ENCODE assay signal across 18 cellular contexts in genomic region chr6:153015094-153015645, GRCh38. TPM values are rescaled to one million over a fixed set of nuclear protein-coding genes. Genes with fewer than 3 reads are reported as not detected.
DNase-seq lines count a peak whose midpoint lies in the region; ATAC-seq, FAIRE-seq and TF ChIP-seq lines count a peak whose summit lies in the region.
"Had no signal": no experiment of that assay in that cellular context is flagged by ENCODE, and none has a peak within 500 bp of the region (broad histone marks: within the 10 kb centered on the region; RNA-seq: fewer than 3 reads in every experiment).

No MANE protein-coding gene starts in this region.

- no peak overlapping the region for H2AFZ ChIP-seq in astrocyte (ENCODE audit: low read depth, low read length)

- WGBS in esophagus muscularis mucosa = 80% methylated on average over 4 of the region's 4 CpGs
- WGBS in heart right ventricle, 2 donors = 84 to 85% methylated on average over 4 of the region's 4 CpGs

- H3K9ac ChIP-seq in astrocyte (ENCODE audit: low read length) = no peak overlapping the region

- no peak overlapping the region for H3K4me3 ChIP-seq in astrocyte (ENCODE audit: insufficient read depth, low read depth, low read length)
- no peak overlapping the region for H3K4me3 ChIP-seq in fibroblast of pulmonary artery (replicated peaks; ENCODE audit: low read depth, low read length)
- H3K4me3 ChIP-seq in esophagus muscularis mucosa = no peak overlapping the region
- H3K4me3 ChIP-seq in heart right ventricle = no peak overlapping the region

- no peaks in the 10 kb centered on the region for H3K27me3 ChIP-seq in astrocyte (ENCODE audit: insufficient read depth, low read length)
- no peaks in the 10 kb centered on the region for H3K27me3 ChIP-seq in esophagus muscularis mucosa
- no peaks in the 10 kb centered on the region for H3K27me3 ChIP-seq in heart right ventricle
- H3K27me3 ChIP-seq: BE2C had no signal

- ATAC-seq in HG03175 (IDR thresholded peaks at IDR 0.05; ENCODE audit: unreplicated experiment) = no peak
- no peak for ATAC-seq in heart right ventricle
- ATAC-seq in natural killer cell treated with Interleukin-12 subunit alpha and Interleukin-12 subunit beta and Interleukin-15 and Interleukin-18, amount 100 ng/mL, for 72 hours = no peak

- TF ChIP-seq CTCF in astrocyte (IDR thresholded peaks at IDR 0.05; ENCODE audit: insufficient read depth, low read depth, low read length) (no peak), fibroblast of pulmonary artery (IDR thresholded peaks at IDR 0.05; ENCODE audit: low read length, missing control alignments) (no peak), esophagus muscularis mucosa (IDR thresholded peaks at IDR 0.05) (no peak), heart right ventricle (IDR thresholded peaks at IDR 0.05) (no peak)

- H3K79me2 ChIP-seq in astrocyte (ENCODE audit: insufficient read depth, low read length) = no peaks in the 10 kb centered on the region

- peak overlapping the region; percentile 11 for H3K4me2 ChIP-seq in astrocyte (ENCODE audit: low read length)

- peak overlapping the region; percentile 14 for H3K27ac Mint-ChIP-seq in astrocyte (ENCODE audit: unreplicated experiment)
- H3K27ac Mint-ChIP-seq in natural killer cell treated with Interleukin-12 subunit alpha and Interleukin-12 subunit beta and Interleukin-15 and Interleukin-18, amount 100 ng/mL, for 72 hours = no peak overlapping the region
- H3K27ac Mint-ChIP-seq: HFFc6 had no signal

- intact Hi-C loops in esophagus muscularis mucosa (cut with DNase I) (no loop called here), heart right ventricle (cut with DNase I) (no loop called here)

- no peak overlapping the region for H3K4me3 Mint-ChIP-seq in astrocyte (ENCODE audit: unreplicated experiment)
- no peak overlapping the region for H3K4me3 Mint-ChIP-seq in natural killer cell treated with Interleukin-12 subunit alpha and Interleukin-12 subunit beta and Interleukin-15 and Interleukin-18, amount 100 ng/mL, for 72 hours
- H3K4me3 Mint-ChIP-seq: CD4-positive, alpha-beta memory T cell; HFFc6; IgD-negative memory B cell had no signal

- DNase-seq in EL (peak; percentile 4), M059J (ENCODE audit: low read depth) (peak; percentile 35), astrocyte (ENCODE audit: low read depth) (no peak), fibroblast of pulmonary artery (ENCODE audit: low read depth) (peak; percentile 42), esophagus muscularis mucosa (ENCODE audit: extremely low spot score) (no peak), heart right ventricle (no peak)
- DNase-seq in natural killer cell treated with Interleukin-12 subunit alpha and Interleukin-12 subunit beta and Interleukin-15 and Interleukin-18, amount 100 ng/mL, for 72 hours (ENCODE audit: low spot score) = no peak
- DNase-seq: BE2C; CD4-positive, alpha-beta memory T cell; DMS79; GDM1; HCEC 1CT; HFFc6 had no signal

- no peak for FAIRE-seq in astrocyte (lab: Jason Lieb, UNC)
- FAIRE-seq: A204.1, GM12892 had no signal

- H3K9me3 Mint-ChIP-seq in astrocyte (ENCODE audit: unreplicated experiment) = no peaks in the 10 kb centered on the region
- no peaks in the 10 kb centered on the region for H3K9me3 Mint-ChIP-seq in natural killer cell treated with Interleukin-12 subunit alpha and Interleukin-12 subunit beta and Interleukin-15 and Interleukin-18, amount 100 ng/mL, for 72 hours
- H3K9me3 Mint-ChIP-seq: CD4-positive, alpha-beta memory T cell; HFFc6; IgD-negative memory B cell had no signal

- H3K4me1 Mint-ChIP-seq in astrocyte (ENCODE audit: low read depth, unreplicated experiment) = peaks cover 17% of the 10 kb centered on the region
- H3K4me1 Mint-ChIP-seq in natural killer cell treated with Interleukin-12 subunit alpha and Interleukin-12 subunit beta and Interleukin-15 and Interleukin-18, amount 100 ng/mL, for 72 hours (ENCODE audit: low read depth in 2 of 2) = no peaks in the 10 kb centered on the region
- H3K4me1 Mint-ChIP-seq: CD4-positive, alpha-beta memory T cell; IgD-negative memory B cell had no signal

- H4K20me1 ChIP-seq in astrocyte (ENCODE audit: insufficient read depth, low read length) = no peaks in the 10 kb centered on the region

- no peaks in the 10 kb centered on the region for H3K9me3 ChIP-seq in astrocyte (ENCODE audit: insufficient read depth, low read depth, low read length)
- H3K9me3 ChIP-seq in esophagus muscularis mucosa = no peaks in the 10 kb centered on the region
- H3K9me3 ChIP-seq in heart right ventricle = no peaks in the 10 kb centered on the region
- H3K9me3 ChIP-seq: BE2C had no signal

- TF ChIP-seq POLR2A in esophagus muscularis mucosa (IDR thresholded peaks at IDR 0.05; ENCODE audit: low read depth) = no peak

- no peaks in the 10 kb centered on the region for H3K36me3 ChIP-seq in astrocyte (ENCODE audit: insufficient read depth, low read length)
- H3K36me3 ChIP-seq in esophagus muscularis mucosa = no peaks in the 10 kb centered on the region
- no peaks in the 10 kb centered on the region for H3K36me3 ChIP-seq in heart right ventricle
- H3K36me3 ChIP-seq: BE2C had no signal

- H3K36me3 Mint-ChIP-seq in astrocyte (ENCODE audit: low read depth, unreplicated experiment) = no peaks in the 10 kb centered on the region
- no peaks in the 10 kb centered on the region for H3K36me3 Mint-ChIP-seq in natural killer cell treated with Interleukin-12 subunit alpha and Interleukin-12 subunit beta and Interleukin-15 and Interleukin-18, amount 100 ng/mL, for 72 hours
- H3K36me3 Mint-ChIP-seq: CD4-positive, alpha-beta memory T cell; IgD-negative memory B cell had no signal

- no peaks in the 10 kb centered on the region for H3K4me1 ChIP-seq in astrocyte (ENCODE audit: insufficient read depth, low read length)
- H3K4me1 ChIP-seq in esophagus muscularis mucosa = no peaks in the 10 kb centered on the region
- no peaks in the 10 kb centered on the region for H3K4me1 ChIP-seq in heart right ventricle
- H3K4me1 ChIP-seq: BE2C had no signal

- H3K27ac ChIP-seq in astrocyte (ENCODE audit: low read depth, low read length) (no peak overlapping the region), esophagus muscularis mucosa (replicated peaks in 1 of 4) (no peak overlapping the region), heart right ventricle (no peak overlapping the region)
- H3K27ac ChIP-seq: C4-2B had no signal

- no peaks in the 10 kb centered on the region for H3K27me3 Mint-ChIP-seq in astrocyte (ENCODE audit: low read depth, unreplicated experiment)
- no peaks in the 10 kb centered on the region for H3K27me3 Mint-ChIP-seq in natural killer cell treated with Interleukin-12 subunit alpha and Interleukin-12 subunit beta and Interleukin-15 and Interleukin-18, amount 100 ng/mL, for 72 hours

- no peak for TF ChIP-seq EP300 in esophagus muscularis mucosa (IDR thresholded peaks at IDR 0.05)

RNA-seq across cellular contexts. Expression of gene MTRF1L, which starts 12.7 kb away (rescaled TPM):
- total RNA-seq in M059J (2014; rRNA removed; shearing (Covaris generic)) = 20.4 and 27.3 TPM in 2 replicates
- total RNA-seq in astrocyte = 30.8 and 33.2 TPM in 2 replicates
- 10 to 100 TPM; 16.9 to 26.6 (median 21.1) TPM for total RNA-seq in esophagus muscularis mucosa
- 10 to 100 TPM; 23.3 to 44.4 (median 26.4) TPM for total RNA-seq in heart right ventricle
- polyA plus RNA-seq in heart right ventricle = 10 to 100 TPM; 13.5 to 15.7 TPM
- 10 to 100 TPM; 23.6 to 30.8 TPM for total RNA-seq in natural killer cell treated with Interleukin-12 subunit alpha and Interleukin-12 subunit beta and Interleukin-15 and Interleukin-18, amount 100 ng/mL, for 72 hours

RNA-seq across cellular contexts. Expression of gene FBXO5, which starts 32.3 kb away (rescaled TPM):
- total RNA-seq in M059J (2014; rRNA removed; shearing (Covaris generic)) = 75.3 and 103 TPM in 2 replicates
- total RNA-seq in astrocyte = 6.1 and 7.5 TPM in 2 replicates
- 1 to 10 TPM; 2.1 to 6.3 (median 4.1) TPM for total RNA-seq in esophagus muscularis mucosa
- 1 to 10 TPM in 9 of 10 donors, under 1 TPM in 1; 0.87 to 4.2 (median 1.6) TPM for total RNA-seq in heart right ventricle
- polyA plus RNA-seq in heart right ventricle = 1 to 10 TPM in 1 of 2 donors, under 1 TPM in 1; 0.80 to 1.2 TPM
- total RNA-seq in natural killer cell treated with Interleukin-12 subunit alpha and Interleukin-12 subunit beta and Interleukin-15 and Interleukin-18, amount 100 ng/mL, for 72 hours = 10 to 100 TPM; 26.3 to 33.9 TPM

Comparison
In these comparisons a context has a peak if more than half of its experiments do, and no peak if none do; other contexts are left out.
1. DNase-seq: peak in EL (single experiment), M059J (single experiment) and fibroblast of pulmonary artery (single experiment); none in astrocyte (single experiment), esophagus muscularis mucosa (single experiment), heart right ventricle (0 of 2) and natural killer cell treated with Interleukin-12 subunit alpha and Interleukin-12 subunit beta and Interleukin-15 and Interleukin-18, amount 100 ng/mL, for 72 hours (single experiment).